ENCODE assay signal across 2 cellular contexts in the genomic region with DNA sequence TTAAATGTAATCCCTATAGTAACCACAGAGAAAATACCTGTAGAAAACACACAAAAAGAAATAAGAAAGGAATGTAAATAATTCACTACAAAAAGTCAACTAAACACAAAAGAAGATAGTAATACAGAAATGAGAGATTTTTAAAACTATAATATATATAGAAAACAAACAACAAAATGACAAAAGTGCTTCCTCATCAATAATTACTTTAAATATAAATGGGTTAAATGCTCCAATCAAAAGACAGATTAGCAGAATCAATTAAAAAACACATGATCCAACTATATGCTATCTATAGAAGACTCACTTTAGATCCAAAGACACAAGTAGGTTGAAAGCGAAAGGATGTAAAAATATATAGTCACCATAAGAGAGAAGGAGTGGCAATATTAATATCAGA.
TF ChIP-seq lines count a peak whose summit lies in the region.

No MANE protein-coding gene starts in this region.

TF ChIP-seq in HepG2, 621 proteins besides CTCF, POLR2A, EP300 and RAD21:
- no peak for TF ChIP-seq NKX3-1 (CRISPR knock-in tag; IDR thresholded peaks at IDR 0.05)
- no peak for TF ChIP-seq ZNF432 (CRISPR knock-in tag; IDR thresholded peaks at IDR 0.05; ENCODE audit: borderline replicate concordance)
- no peak for TF ChIP-seq ZIK1 (CRISPR knock-in tag; IDR thresholded peaks at IDR 0.05; ENCODE audit: borderline replicate concordance, low read depth)
- TF ChIP-seq ARHGAP35 (CRISPR knock-in tag; IDR thresholded peaks at IDR 0.05; ENCODE audit: borderline replicate concordance): no peak
- no peak for TF ChIP-seq TFDP2 (CRISPR knock-in tag; IDR thresholded peaks at IDR 0.05)
- no peak for TF ChIP-seq BCL6 (CRISPR knock-in tag; IDR thresholded peaks at IDR 0.05)
- peak; percentile 53; the same call in 1 of the 2 replicates for TF ChIP-seq MAFF (IDR thresholded peaks at IDR 0.05; ENCODE audit: low read depth, low read length)
- TF ChIP-seq, protein P1, sequence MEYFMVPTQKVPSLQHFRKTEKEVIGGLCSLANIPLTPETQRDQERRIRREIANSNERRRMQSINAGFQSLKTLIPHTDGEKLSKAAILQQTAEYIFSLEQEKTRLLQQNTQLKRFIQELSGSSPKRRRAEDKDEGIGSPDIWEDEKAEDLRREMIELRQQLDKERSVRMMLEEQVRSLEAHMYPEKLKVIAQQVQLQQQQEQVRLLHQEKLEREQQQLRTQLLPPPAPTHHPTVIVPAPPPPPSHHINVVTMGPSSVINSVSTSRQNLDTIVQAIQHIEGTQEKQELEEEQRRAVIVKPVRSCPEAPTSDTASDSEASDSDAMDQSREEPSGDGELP (IDR thresholded peaks at IDR 0.05; ENCODE audit: borderline replicate concordance, low read depth): no peak
- no peak for TF ChIP-seq PHF5A (CRISPR knock-in tag; IDR thresholded peaks at IDR 0.05; ENCODE audit: low read depth, unreplicated experiment)
- TF ChIP-seq, protein P2, sequence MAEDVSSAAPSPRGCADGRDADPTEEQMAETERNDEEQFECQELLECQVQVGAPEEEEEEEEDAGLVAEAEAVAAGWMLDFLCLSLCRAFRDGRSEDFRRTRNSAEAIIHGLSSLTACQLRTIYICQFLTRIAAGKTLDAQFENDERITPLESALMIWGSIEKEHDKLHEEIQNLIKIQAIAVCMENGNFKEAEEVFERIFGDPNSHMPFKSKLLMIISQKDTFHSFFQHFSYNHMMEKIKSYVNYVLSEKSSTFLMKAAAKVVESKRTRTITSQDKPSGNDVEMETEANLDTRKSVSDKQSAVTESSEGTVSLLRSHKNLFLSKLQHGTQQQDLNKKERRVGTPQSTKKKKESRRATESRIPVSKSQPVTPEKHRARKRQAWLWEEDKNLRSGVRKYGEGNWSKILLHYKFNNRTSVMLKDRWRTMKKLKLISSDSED (CRISPR knock-in tag; IDR thresholded peaks at IDR 0.05): no peak
- peak; percentile 53 to 65; a peak in 3 of 4 replicates for TF ChIP-seq MAFK (conservative IDR thresholded peaks at IDR 0.05 in 1 of 2, IDR thresholded peaks at IDR 0.05 in 1 of 2; ENCODE audit: low read length in 2 of 2)
- TF ChIP-seq ZMYM3 (CRISPR knock-in tag; IDR thresholded peaks at IDR 0.05): no peak
- no peak for TF ChIP-seq ZNF792 (CRISPR knock-in tag; IDR thresholded peaks at IDR 0.05)

TF ChIP-seq in K562, 482 proteins besides CTCF, POLR2A, EP300 and RAD21:
- TF ChIP-seq MAFK (IDR thresholded peaks at IDR 0.05; ENCODE audit: low read length) (peak; percentile 17; the same call in 1 of the 2 replicates), REST (CRISPR knock-in tag; IDR thresholded peaks at IDR 0.05; ENCODE audit: low read depth) (no peak), MAFG (tag; conservative IDR thresholded peaks at IDR 0.05) (peak; percentile 52; the same call in 1 of the 2 replicates), ZNF316 (IDR thresholded peaks at IDR 0.05) (peak; percentile 91), C11orf30 (IDR thresholded peaks at IDR 0.05; ENCODE audit: low read depth) (peak; percentile 79)
